Comparison of ENCODE assay signal across 1 cellular context in the genomic region with DNA sequence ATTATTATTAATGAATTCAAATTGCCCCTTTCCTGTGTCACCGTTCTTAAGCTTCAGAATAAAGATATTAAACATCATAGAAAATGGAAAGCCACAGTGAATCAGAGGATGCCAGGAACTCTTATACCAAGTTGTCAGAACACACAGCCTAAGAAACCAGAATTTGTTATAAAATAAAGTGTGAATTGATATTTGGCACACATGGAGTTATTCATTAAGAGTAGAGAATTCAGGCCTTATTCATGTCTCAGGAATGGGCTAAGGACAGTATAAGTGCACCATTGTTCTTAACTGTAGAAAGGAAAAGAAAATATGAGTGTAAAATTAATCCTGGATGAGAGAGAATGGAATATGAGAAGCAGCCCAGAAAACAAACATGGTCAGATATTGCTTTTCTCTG.
TF ChIP-seq lines count a peak whose summit lies in the region.

No MANE protein-coding gene starts in this region.

TF ChIP-seq in IMR-90, 13 proteins besides CTCF, POLR2A, EP300 and RAD21 (continued from another document):
- TF ChIP-seq, protein P1, sequence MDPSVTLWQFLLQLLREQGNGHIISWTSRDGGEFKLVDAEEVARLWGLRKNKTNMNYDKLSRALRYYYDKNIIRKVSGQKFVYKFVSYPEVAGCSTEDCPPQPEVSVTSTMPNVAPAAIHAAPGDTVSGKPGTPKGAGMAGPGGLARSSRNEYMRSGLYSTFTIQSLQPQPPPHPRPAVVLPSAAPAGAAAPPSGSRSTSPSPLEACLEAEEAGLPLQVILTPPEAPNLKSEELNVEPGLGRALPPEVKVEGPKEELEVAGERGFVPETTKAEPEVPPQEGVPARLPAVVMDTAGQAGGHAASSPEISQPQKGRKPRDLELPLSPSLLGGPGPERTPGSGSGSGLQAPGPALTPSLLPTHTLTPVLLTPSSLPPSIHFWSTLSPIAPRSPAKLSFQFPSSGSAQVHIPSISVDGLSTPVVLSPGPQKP (IDR thresholded peaks at IDR 0.05; ENCODE audit: borderline replicate concordance, low read depth, low read length), result no peak
- TF ChIP-seq SMC3 (IDR thresholded peaks at IDR 0.05; ENCODE audit: low read depth, low read length) (no peak), FOS (IDR thresholded peaks at IDR 0.05; ENCODE audit: low read depth, low read length) (no peak), RFX5 (IDR thresholded peaks at IDR 0.05; ENCODE audit: low read depth, low read length) (no peak), RCOR1 (IDR thresholded peaks at IDR 0.05; ENCODE audit: insufficient replicate concordance, low read length) (no peak), CEBPB (IDR thresholded peaks at IDR 0.05; ENCODE audit: low read depth, low read length) (no peak)
